ENCODE assay signal across 10 cellular contexts in the genomic region with DNA sequence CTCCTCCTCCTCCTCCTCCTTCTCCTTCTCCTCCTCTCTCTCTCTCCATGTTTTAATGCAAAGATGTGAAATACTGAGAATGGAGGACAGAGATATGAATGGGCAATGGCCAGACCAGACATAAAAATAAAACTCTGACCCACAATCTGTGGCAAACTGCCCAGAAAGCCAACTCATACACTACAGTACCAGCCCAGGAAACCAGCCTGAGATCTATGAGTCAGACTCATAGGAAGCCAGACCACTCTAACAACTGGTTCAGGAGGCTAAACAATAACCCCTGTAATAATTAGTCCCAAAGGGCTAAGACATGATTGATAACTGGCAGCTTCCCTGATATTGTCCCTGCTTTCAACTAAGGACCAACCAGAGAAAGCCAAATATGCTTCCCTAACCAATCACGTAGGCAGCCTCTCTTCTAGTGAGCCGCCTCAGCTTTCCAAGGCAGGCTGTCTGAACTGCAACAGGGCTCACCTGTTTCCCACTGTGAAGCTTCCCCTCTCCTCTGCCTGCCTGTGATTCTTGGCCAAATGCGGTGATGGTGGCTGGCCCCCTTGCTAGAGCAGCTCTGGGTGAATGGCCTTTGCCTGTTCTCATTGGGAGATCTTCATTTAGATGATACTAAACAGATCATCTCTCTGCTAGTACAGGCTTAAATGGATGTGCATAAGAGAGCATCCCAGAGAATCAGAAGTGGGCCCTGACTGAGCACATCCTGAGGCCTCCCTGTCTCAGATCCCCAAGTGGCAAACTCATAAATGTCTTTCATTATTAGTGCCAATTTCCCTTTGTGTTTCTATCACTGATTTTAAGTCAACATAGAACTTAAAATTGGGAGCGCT.
DNase-seq lines count a peak whose midpoint lies in the region; TF ChIP-seq lines count a peak whose summit lies in the region.
"Had no signal": no experiment of that assay in that cellular context is flagged by ENCODE, and none has a peak within 500 bp of the region (broad histone marks: within the 10 kb centered on the region; RNA-seq: fewer than 3 reads in every experiment).

No MANE protein-coding gene starts in this region.

- DNase-seq in BE2C (peak; percentile 90), HK-2 (ENCODE audit: unreplicated experiment) (peak; percentile 78), brain microvascular endothelial cell (peak; percentile 97), lung microvascular endothelial cell (ENCODE audit: low read depth in 2 of 2) (peak; percentile 96 to 99), HuH-7 (ENCODE audit: low spot score) (no peak), NCI-H2107 treated with DMSO at 0.1 percent for 48 hours (lab: John Stamatoyannopoulos, UW; ENCODE audit: unreplicated experiment) (no peak), NCI-H146 (lab: John Stamatoyannopoulos, UW) (no peak)
- no peak for DNase-seq in stimulated activated CD4-positive, alpha-beta T cell treated with anti-CD3 and anti-CD28 coated beads, Interleukin-4, amount 100 ng/mL, for 24 hours
- DNase-seq: activated CD4-positive, alpha-beta T cell treated with anti-CD3 and anti-CD28 coated beads, Interleukin-2, amount 50 U/mL, for 1 hour had no signal

- H3K27me3 ChIP-seq in BE2C (no peaks in the 10 kb centered on the region), brain microvascular endothelial cell (replicated peaks) (no peaks in the 10 kb centered on the region)

- no peaks in the 10 kb centered on the region for H3K36me3 ChIP-seq in BE2C
- no peaks in the 10 kb centered on the region for H3K36me3 ChIP-seq in brain microvascular endothelial cell (replicated peaks)

- H3K27ac ChIP-seq in brain microvascular endothelial cell: peak overlapping the region; percentile 62

- peaks cover 23% of the 10 kb centered on the region for H3K4me1 ChIP-seq in BE2C

- in situ Hi-C loops in brain microvascular endothelial cell (cut with HindIII; ENCODE audit: low pct_ligation_motif_present, low sequenced_read_pairs): no loop called here

- TF ChIP-seq CTCF in BE2C (IDR thresholded peaks at IDR 0.05; ENCODE audit: low read depth, low read length) (no peak), brain microvascular endothelial cell (IDR thresholded peaks at IDR 0.05; ENCODE audit: low read depth, low read length, missing control alignments) (no peak)

- H3K9me3 ChIP-seq in BE2C: no peaks in the 10 kb centered on the region

- H3K4me3 ChIP-seq in BE2C (ENCODE audit: low read depth, low read length) (no peak overlapping the region), brain microvascular endothelial cell (ENCODE audit: low read depth, low read length) (no peak overlapping the region)
- H3K4me3 ChIP-seq: K562 had no signal

Comparison
In these comparisons a context has a peak if more than half of its experiments do, and no peak if none do; other contexts are left out.
1. DNase-seq: peak in BE2C (single experiment), HK-2 (single experiment), brain microvascular endothelial cell (single experiment) and lung microvascular endothelial cell (2 of 2); none in HuH-7 (single experiment), NCI-H2107 treated with DMSO at 0.1 percent for 48 hours (single experiment), NCI-H146 (single experiment) and stimulated activated CD4-positive, alpha-beta T cell treated with anti-CD3 and anti-CD28 coated beads, Interleukin-4, amount 100 ng/mL, for 24 hours (single experiment).